ENCODE assay signal across 9 cellular contexts in the genomic region with DNA sequence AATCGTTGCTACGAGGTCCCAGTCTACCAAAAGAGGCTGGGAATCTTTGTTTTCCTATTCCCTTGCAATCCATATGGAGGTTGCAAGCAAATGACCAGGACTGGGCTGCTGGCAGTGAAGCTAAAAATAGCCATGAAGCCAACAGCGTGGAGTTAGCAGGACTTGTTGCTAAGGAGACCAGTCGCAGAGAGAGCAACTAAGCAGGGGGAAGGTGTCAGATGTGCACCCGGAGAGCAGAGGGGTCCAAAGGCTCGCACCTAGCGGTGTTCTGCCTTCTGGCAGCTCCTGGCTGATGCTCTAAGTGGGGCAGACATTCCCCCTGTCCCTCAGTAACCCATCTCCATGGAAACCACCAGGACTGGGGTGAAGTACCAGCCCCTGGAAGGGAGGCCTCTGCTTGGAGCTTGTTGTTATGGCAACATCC.
DNase-seq lines count a peak whose midpoint lies in the region; ATAC-seq lines count a peak whose summit lies in the region.
"Had no signal": no experiment of that assay in that cellular context is flagged by ENCODE, and none has a peak within 500 bp of the region (broad histone marks: within the 10 kb centered on the region; RNA-seq: fewer than 3 reads in every experiment).

No MANE protein-coding gene starts in this region.

- peaks cover 17% of the 10 kb centered on the region for H3K36me3 ChIP-seq in CD8-positive, alpha-beta memory T cell (ENCODE audit: insufficient read depth, low read length)

- H3K27ac ChIP-seq in CD8-positive, alpha-beta memory T cell (ENCODE audit: low read depth, low read length): no peak overlapping the region

- POLR2A ChIA-PET in CD8-positive, alpha-beta memory T cell (lab: Charles Lee): no interaction called here

- H3K4me1 ChIP-seq in CD8-positive, alpha-beta memory T cell (ENCODE audit: insufficient read depth, low read length): peaks cover 6% of the 10 kb centered on the region

- H3K9me3 ChIP-seq in CD8-positive, alpha-beta memory T cell (ENCODE audit: low read length): no peaks in the 10 kb centered on the region

- H3K27ac Mint-ChIP-seq in activated naive CD4-positive, alpha-beta T cell treated with anti-CD3 and anti-CD28 coated beads for 36 hours: no peak overlapping the region
- H3K27ac Mint-ChIP-seq in CD8-positive, alpha-beta memory T cell: peak overlapping the region in 3 of 8 donors; percentile 12 to 38 (median 26)

- H3K4me3 Mint-ChIP-seq in activated naive CD4-positive, alpha-beta T cell treated with anti-CD3 and anti-CD28 coated beads for 36 hours: no peak overlapping the region
- no peak overlapping the region for H3K4me3 Mint-ChIP-seq in CD8-positive, alpha-beta memory T cell

- peaks cover 31% of the 10 kb centered on the region for H3K36me3 Mint-ChIP-seq in activated naive CD4-positive, alpha-beta T cell treated with anti-CD3 and anti-CD28 coated beads for 36 hours (ENCODE audit: low read depth)
- peaks cover 4 to 40% (median 19%) of the 10 kb centered on the region in 3 donors for H3K36me3 Mint-ChIP-seq in CD8-positive, alpha-beta memory T cell

- no peak for ATAC-seq in HG02588 (IDR thresholded peaks at IDR 0.05; ENCODE audit: unreplicated experiment)

- H3K4me1 Mint-ChIP-seq in activated naive CD4-positive, alpha-beta T cell treated with anti-CD3 and anti-CD28 coated beads for 36 hours (ENCODE audit: low read depth): peaks cover 17% of the 10 kb centered on the region
- peaks cover 15 to 31% (median 25%) of the 10 kb centered on the region in 3 donors for H3K4me1 Mint-ChIP-seq in CD8-positive, alpha-beta memory T cell

- H3K9me3 Mint-ChIP-seq in activated naive CD4-positive, alpha-beta T cell treated with anti-CD3 and anti-CD28 coated beads for 36 hours: no peaks in the 10 kb centered on the region
- no peaks in the 10 kb centered on the region for H3K9me3 Mint-ChIP-seq in CD8-positive, alpha-beta memory T cell

- H3K27me3 Mint-ChIP-seq in activated naive CD4-positive, alpha-beta T cell treated with anti-CD3 and anti-CD28 coated beads for 36 hours (ENCODE audit: low read depth): no peaks in the 10 kb centered on the region
- H3K27me3 Mint-ChIP-seq in CD8-positive, alpha-beta memory T cell: peaks cover 0 to 4% of the 10 kb centered on the region in 2 donors

- DNase-seq in AG08395 (ENCODE audit: low spot score) (peak; percentile 43), NCI-H1092 (lab: John Stamatoyannopoulos, UW) (peak; percentile 11), dedifferentiated amniotic fluid mesenchymal stem cell (ENCODE audit: extremely low spot score) (peak; percentile 22), myocyte (ENCODE audit: low read depth) (peak; percentile 84), MV-4-11 (lab: John Stamatoyannopoulos, UW) (no peak)
- no peak for DNase-seq in activated naive CD4-positive, alpha-beta T cell treated with anti-CD3 and anti-CD28 coated beads for 36 hours
- no peak for DNase-seq in CD8-positive, alpha-beta memory T cell
- DNase-seq: T-helper 1 cell had no signal

- intact Hi-C loops in activated naive CD4-positive, alpha-beta T cell treated with anti-CD3 and anti-CD28 coated beads for 36 hours (cut with micrococcal nuclease): no loop called here

- CTCF ChIA-PET in activated naive CD4-positive, alpha-beta T cell treated with anti-CD3 and anti-CD28 coated beads for 36 hours (lab: Charles Lee): no interaction called here
- CTCF ChIA-PET in CD8-positive, alpha-beta memory T cell (lab: Charles Lee): interaction anchor here (0.8 to 2.7 kb wide), 2 partner anchors 16 to 20 kb away, joined by 3 to 7 read pairs; no protein-coding TSS in a partner anchor

- H3K4me3 ChIP-seq in CD8-positive, alpha-beta memory T cell (ENCODE audit: low read length): no peak overlapping the region

- H3K27me3 ChIP-seq in CD8-positive, alpha-beta memory T cell (ENCODE audit: insufficient read depth, low read length, poor library complexity, severe bottlenecking): no peaks in the 10 kb centered on the region

Comparison
In these comparisons a context has a peak if more than half of its experiments do, and no peak if none do; other contexts are left out.
1. DNase-seq: peak in AG08395 (single experiment), NCI-H1092 (single experiment), dedifferentiated amniotic fluid mesenchymal stem cell (single experiment) and myocyte (single experiment); none in activated naive CD4-positive, alpha-beta T cell treated with anti-CD3 and anti-CD28 coated beads for 36 hours (single experiment), CD8-positive, alpha-beta memory T cell (0 of 5) and MV-4-11 (single experiment).